Comparison of ENCODE assay signal across 1 cellular context in the genomic region with DNA sequence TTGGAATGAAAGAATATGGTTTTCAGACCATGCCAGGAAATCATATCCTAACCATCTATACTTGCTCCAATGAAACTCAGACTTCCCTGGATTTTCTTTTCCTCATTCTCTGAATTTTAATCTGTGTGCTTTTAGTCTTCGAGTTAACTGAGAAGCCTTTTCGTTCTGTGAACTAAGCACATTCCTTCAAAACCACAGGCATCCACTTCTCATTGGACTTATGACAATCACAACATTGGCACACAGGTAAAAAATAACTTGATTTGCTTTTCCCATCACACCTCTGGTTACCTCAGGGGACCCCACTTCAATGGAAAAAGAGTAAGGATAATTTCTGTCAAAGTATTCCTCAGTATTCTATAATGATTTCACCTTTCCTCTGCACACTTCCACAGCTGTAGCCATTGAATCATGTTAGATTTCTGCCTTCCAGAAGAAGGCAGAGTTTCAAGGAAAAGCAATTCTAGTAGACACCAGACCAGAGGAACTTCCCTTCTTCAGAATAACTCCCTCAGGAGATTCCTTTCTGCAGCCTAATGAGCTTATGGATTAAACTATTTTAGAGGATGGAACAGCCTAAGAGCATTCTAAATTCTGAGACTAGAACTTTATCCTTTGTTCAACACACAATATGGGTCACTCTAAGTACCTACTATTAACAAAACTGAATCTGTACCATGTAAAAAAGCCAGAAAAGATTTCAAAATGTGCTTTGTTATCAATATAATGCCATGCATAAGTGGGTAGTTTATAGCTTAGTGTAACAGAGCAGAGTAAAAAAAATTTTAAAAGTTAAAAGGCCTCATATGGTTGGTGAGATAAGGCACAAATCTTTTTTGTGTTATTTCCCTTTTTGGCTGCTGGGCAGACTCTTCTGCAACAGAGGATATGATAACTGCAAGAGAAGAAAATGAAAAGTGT.
TF ChIP-seq lines count a peak whose summit lies in the region.

No MANE protein-coding gene starts in this region.

TF ChIP-seq in endothelial cell of umbilical vein, 7 proteins besides CTCF, POLR2A, EP300 and RAD21 (continued from another document):
- TF ChIP-seq, protein P1, sequence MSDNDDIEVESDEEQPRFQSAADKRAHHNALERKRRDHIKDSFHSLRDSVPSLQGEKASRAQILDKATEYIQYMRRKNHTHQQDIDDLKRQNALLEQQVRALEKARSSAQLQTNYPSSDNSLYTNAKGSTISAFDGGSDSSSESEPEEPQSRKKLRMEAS (IDR thresholded peaks at IDR 0.05; ENCODE audit: insufficient read depth, insufficient read length): no peak
- TF ChIP-seq JUN (IDR thresholded peaks at IDR 0.05; ENCODE audit: borderline replicate concordance, insufficient read depth, insufficient read length, low read depth): no peak
